7 cellular contexts compared by ENCODE assay signal in the genomic region with DNA sequence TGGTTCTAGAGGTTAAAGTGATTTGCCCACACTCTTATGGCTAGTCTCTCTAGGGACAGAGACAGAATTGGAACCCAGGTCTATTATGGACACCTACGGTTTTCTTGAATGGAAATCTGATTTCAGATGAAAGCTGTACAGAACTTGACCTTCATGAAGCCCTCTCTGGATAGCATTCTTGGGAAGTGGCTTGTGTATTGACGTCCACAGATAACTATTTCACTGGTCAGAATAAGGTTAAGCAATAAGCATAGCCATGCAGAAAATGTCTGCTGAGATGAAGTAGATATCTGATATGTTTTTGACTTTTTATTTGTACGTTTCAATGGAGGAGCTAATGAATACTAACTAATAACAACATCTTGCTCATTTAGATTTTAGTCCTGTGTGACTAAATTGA. TPM values are rescaled to one million over a fixed set of nuclear protein-coding genes. Genes with fewer than 3 reads are reported as not detected.
A peak's percentile ranks its signal among the peaks of the same experiment; 100 is the strongest.
DNase-seq lines count a peak whose midpoint lies in the region; ATAC-seq and TF ChIP-seq lines count a peak whose summit lies in the region.

No MANE protein-coding gene starts in this region.

- ATAC-seq in GM18505 (IDR thresholded peaks at IDR 0.05; ENCODE audit: unreplicated experiment): no peak

- no peak for TF ChIP-seq EP300 in suprapubic skin (IDR thresholded peaks at IDR 0.05)

- peaks cover 18% of the 10 kb centered on the region for H3K27me3 ChIP-seq in iPS-18a (ENCODE audit: control insufficient read depth, insufficient read depth, low read length)
- no peaks in the 10 kb centered on the region for H3K27me3 ChIP-seq in suprapubic skin

- peak; percentile 41 for DNase-seq in LHCN-M2 (ENCODE audit: low read depth)
- peak; percentile 93 for DNase-seq in amniotic epithelial cell (ENCODE audit: low read depth)
- DNase-seq in suprapubic skin (ENCODE audit: low spot score in 2 of 2): no peak
- DNase-seq in mesenteric fat pad (ENCODE audit: low spot score): no peak
- no peak for DNase-seq in amygdala (lab: John Stamatoyannopoulos, UW)

- no peak for TF ChIP-seq CTCF in suprapubic skin (IDR thresholded peaks at IDR 0.05)

- H3K4me1 ChIP-seq in iPS-18a (ENCODE audit: control insufficient read depth, low read depth, low read length) (peaks cover 7% of the 10 kb centered on the region), suprapubic skin (peaks cover 28% of the 10 kb centered on the region)

- H3K9ac ChIP-seq in iPS-18a (ENCODE audit: low read length): peak overlapping the region; percentile 49

- H3K27ac ChIP-seq in iPS-18a (ENCODE audit: low read length) (no peak overlapping the region), suprapubic skin (no peak overlapping the region)

- H3K9me3 ChIP-seq in iPS-18a (ENCODE audit: control insufficient read depth, low read depth, low read length) (no peaks in the 10 kb centered on the region), suprapubic skin (no peaks in the 10 kb centered on the region)

- H3K4me3 ChIP-seq in iPS-18a (ENCODE audit: low read length) (peak overlapping the region; percentile 63), suprapubic skin (peak overlapping the region; percentile 88)

- H3K36me3 ChIP-seq in iPS-18a (ENCODE audit: control insufficient read depth, low read depth, low read length) (peaks cover 9% of the 10 kb centered on the region), suprapubic skin (peaks cover 6% of the 10 kb centered on the region)

- TF ChIP-seq POLR2A in suprapubic skin (IDR thresholded peaks at IDR 0.05) (no peak), GM18505 (IDR thresholded peaks at IDR 0.05; ENCODE audit: borderline replicate concordance, extremely low read depth, insufficient read depth, insufficient read length) (no peak)

- WGBS in suprapubic skin: 73% methylated on average over 3 of the region's 3 CpGs

RNA-seq across cellular contexts. Expression of gene TLCD5, which starts 1.1 kb away (rescaled TPM):
- total RNA-seq in LHCN-M2 (2014; rRNA removed) (5.5 and 10.0 TPM in 2 replicates), suprapubic skin (1 to 10 TPM in 2 of 4 donors, under 1 TPM in 2; 0.83 to 2.3 (median 1.5) TPM), mesenteric fat pad (2.2 TPM)
- 7.7 TPM for polyA plus RNA-seq in LHCN-M2 (2012)

RNA-seq across cellular contexts. Expression of gene ARHGEF12, which starts 10.0 kb away (rescaled TPM):
- total RNA-seq in LHCN-M2 (2014; rRNA removed) (66.1 and 72.2 TPM in 2 replicates), suprapubic skin (100 to 1,000 TPM; 107 to 222 (median 138) TPM), mesenteric fat pad (75.5 TPM)
- polyA plus RNA-seq in LHCN-M2 (2012): 24.9 TPM

Comparison
In these comparisons a context has a peak if more than half of its experiments do, and no peak if none do; other contexts are left out.
1. DNase-seq: peak in LHCN-M2 (single experiment) and amniotic epithelial cell (single experiment); none in suprapubic skin (0 of 2), mesenteric fat pad (single experiment) and amygdala (0 of 56).